9 cellular contexts compared by ENCODE assay signal in genomic region chr1:61051455-61052392, GRCh38. TPM values are rescaled to one million over a fixed set of nuclear protein-coding genes. Genes with fewer than 3 reads are reported as not detected.
A peak's percentile ranks its signal among the peaks of the same experiment; 100 is the strongest.
DNase-seq lines count a peak whose midpoint lies in the region; ATAC-seq and TF ChIP-seq lines count a peak whose summit lies in the region.
"Had no signal": no experiment of that assay in that cellular context is flagged by ENCODE, and none has a peak within 500 bp of the region (broad histone marks: within the 10 kb centered on the region; RNA-seq: fewer than 3 reads in every experiment).

No MANE protein-coding gene starts in this region.

- TF ChIP-seq CTCF in GM10266 (IDR thresholded peaks at IDR 0.05; ENCODE audit: control insufficient read depth, insufficient read depth, low read depth, missing control alignments): no peak

- H3K4me3 ChIP-seq in muscle layer of colon (ENCODE audit: low read depth in 1 of 2, low read length in 2 of 2): peak overlapping the region; percentile 57 to 91
- H3K4me3 ChIP-seq in urinary bladder (ENCODE audit: low read depth, low read length): peak overlapping the region; percentile 93

- peak overlapping the region; percentile 97 for H3K27ac ChIP-seq in muscle layer of colon (ENCODE audit: low read depth, low read length)
- H3K27ac ChIP-seq in urinary bladder (ENCODE audit: low read depth): no peak overlapping the region

- WGBS in urinary bladder: 68% methylated on average over 26 of the region's 26 CpGs

- peaks cover 40% of the 10 kb centered on the region for H3K4me1 Mint-ChIP-seq in activated naive CD4-positive, alpha-beta T cell treated with anti-CD3 and anti-CD28 coated beads, Interleukin-2, amount 50 U/mL, for 24 hours
- H3K4me1 Mint-ChIP-seq in effector memory CD8-positive, alpha-beta T cell (ENCODE audit: low read depth in 2 of 2): peaks cover 16 to 21% of the 10 kb centered on the region in 2 donors

- H3K9me3 Mint-ChIP-seq in activated naive CD4-positive, alpha-beta T cell treated with anti-CD3 and anti-CD28 coated beads, Interleukin-2, amount 50 U/mL, for 24 hours: no peaks in the 10 kb centered on the region
- no peaks in the 10 kb centered on the region for H3K9me3 Mint-ChIP-seq in effector memory CD8-positive, alpha-beta T cell

- no peaks in the 10 kb centered on the region for H3K9me3 ChIP-seq in muscle layer of colon (ENCODE audit: low read length)

- H3K36me3 Mint-ChIP-seq in activated naive CD4-positive, alpha-beta T cell treated with anti-CD3 and anti-CD28 coated beads, Interleukin-2, amount 50 U/mL, for 24 hours: no peaks in the 10 kb centered on the region
- peaks cover 3% of the 10 kb centered on the region for H3K36me3 Mint-ChIP-seq in effector memory CD8-positive, alpha-beta T cell (ENCODE audit: insufficient read depth)

- no peaks in the 10 kb centered on the region for H3K36me3 ChIP-seq in muscle layer of colon (ENCODE audit: insufficient read depth, low read length)
- no peaks in the 10 kb centered on the region for H3K36me3 ChIP-seq in urinary bladder (ENCODE audit: insufficient read depth)

- DNase-seq in activated naive CD4-positive, alpha-beta T cell treated with Interleukin-2 at 50 U/mL for 16 hours: no peak
- DNase-seq in effector memory CD8-positive, alpha-beta T cell: no peak
- no peak for DNase-seq in GM10266 (ENCODE audit: extremely low spot score)
- no peak for DNase-seq in cortex of kidney (lab: John Stamatoyannopoulos, UW)
- no peak for DNase-seq in SIG-M5 (lab: John Stamatoyannopoulos, UW)
- DNase-seq: activated gamma-delta T cell had no signal

- H3K4me3 Mint-ChIP-seq in activated naive CD4-positive, alpha-beta T cell treated with anti-CD3 and anti-CD28 coated beads, Interleukin-2, amount 50 U/mL, for 24 hours: peak overlapping the region; percentile 86
- H3K4me3 Mint-ChIP-seq in effector memory CD8-positive, alpha-beta T cell: peak overlapping the region; percentile 81 to 93

- H3K27me3 ChIP-seq in muscle layer of colon (ENCODE audit: control insufficient read depth in 1 of 2, insufficient read depth in 2 of 2, low read length in 2 of 2): no peaks in the 10 kb centered on the region

- peak overlapping the region; percentile 44 for H3K9ac ChIP-seq in muscle layer of colon (ENCODE audit: low read length)

- H3K27ac Mint-ChIP-seq in activated naive CD4-positive, alpha-beta T cell treated with anti-CD3 and anti-CD28 coated beads, Interleukin-2, amount 50 U/mL, for 24 hours: no peak overlapping the region
- no peak overlapping the region for H3K27ac Mint-ChIP-seq in effector memory CD8-positive, alpha-beta T cell

- H3K4me1 ChIP-seq in muscle layer of colon (ENCODE audit: insufficient read depth, low read length) (peaks cover 31% of the 10 kb centered on the region), urinary bladder (ENCODE audit: insufficient read depth) (no peaks in the 10 kb centered on the region)

- H3K27me3 Mint-ChIP-seq in activated naive CD4-positive, alpha-beta T cell treated with anti-CD3 and anti-CD28 coated beads, Interleukin-2, amount 50 U/mL, for 24 hours: peaks cover 45% of the 10 kb centered on the region
- H3K27me3 Mint-ChIP-seq in effector memory CD8-positive, alpha-beta T cell: peaks cover 0 to 26% of the 10 kb centered on the region in 2 donors

- no peak for ATAC-seq in effector memory CD8-positive, alpha-beta T cell (replicated peaks)

RNA-seq across cellular contexts. Expression of gene NFIA, which starts 30.6 kb away (rescaled TPM):
- 105 TPM for total RNA-seq in urinary bladder
- polyA plus RNA-seq in urinary bladder: 18.1 TPM
